In genomic region chr18:54672109-54672508, GRCh38 we compare ENCODE assay signal across 20 cellular contexts.
DNase-seq lines count a peak whose midpoint lies in the region; ATAC-seq, FAIRE-seq and TF ChIP-seq lines count a peak whose summit lies in the region.
"Had no signal": no experiment of that assay in that cellular context is flagged by ENCODE, and none has a peak within 500 bp of the region (broad histone marks: within the 10 kb centered on the region; RNA-seq: fewer than 3 reads in every experiment).

No MANE protein-coding gene starts in this region.

- DNase-seq in DND-41 (no peak), PC-3 (no peak), hepatocyte (ENCODE audit: low spot score) (no peak), mesothelial cell of epicardium (ENCODE audit: low spot score in 2 of 2, unreplicated experiment in 2 of 2) (no peak), urothelium cell line (ENCODE audit: low spot score) (no peak), OCI-M1 (lab: John Stamatoyannopoulos, UW) (no peak), mammary epithelial cell (no peak)
- no peak for DNase-seq in stimulated activated effector memory CD8-positive, alpha-beta T cell treated with anti-CD3 and anti-CD28 coated beads, Interleukin-12 subunit alpha, Interleukin-12 subunit beta, amount 100 ng/mL, for 72 hours (ENCODE audit: low spot score in 2 of 2)
- DNase-seq: 8988T; AML-193; CD4-positive, alpha-beta T cell; CD8-positive, alpha-beta T cell; DMS53; DMS79; GF-D8 had no signal

- H3K4me3 Mint-ChIP-seq in stimulated activated effector memory CD8-positive, alpha-beta T cell treated with anti-CD3 and anti-CD28 coated beads, Interleukin-12 subunit alpha, Interleukin-12 subunit beta, amount 100 ng/mL, for 72 hours, result no peak overlapping the region
- H3K4me3 Mint-ChIP-seq in mesothelial cell of epicardium, result no peak overlapping the region
- H3K4me3 Mint-ChIP-seq: B cell; CD4-positive, alpha-beta T cell; CD8-positive, alpha-beta T cell had no signal

- dilution Hi-C loops in mammary epithelial cell (cut with HindIII; ENCODE audit: low sequenced_read_pairs), result no loop called here

- TF ChIP-seq CTCF in DND-41 (IDR thresholded peaks at IDR 0.05; ENCODE audit: borderline replicate concordance, extremely low read depth, low read length, poor library complexity, severe bottlenecking) (peak; percentile 2), PC-3 (conservative IDR thresholded peaks at IDR 0.05; ENCODE audit: low read depth, low read length) (no peak), hepatocyte (IDR thresholded peaks at IDR 0.05; ENCODE audit: poor library complexity) (no peak), mesothelial cell of epicardium (IDR thresholded peaks at IDR 0.05; ENCODE audit: unreplicated experiment) (no peak), mammary epithelial cell (conservative IDR thresholded peaks at IDR 0.05 in 1 of 2, IDR thresholded peaks at IDR 0.05 in 1 of 2; ENCODE audit: extremely low read depth in 1 of 2, insufficient read depth in 1 of 2, low read depth in 1 of 2, low read length in 2 of 2) (no peak)

- H3K9me3 ChIP-seq in DND-41 (ENCODE audit: insufficient read depth, low read length, severe bottlenecking) (no peaks in the 10 kb centered on the region), PC-3 (ENCODE audit: low read length) (no peaks in the 10 kb centered on the region), hepatocyte (ENCODE audit: low read depth) (no peaks in the 10 kb centered on the region), mammary epithelial cell (replicated peaks; ENCODE audit: insufficient read depth, low read length) (no peaks in the 10 kb centered on the region)
- H3K9me3 ChIP-seq: Caco-2 had no signal

- H3K4me2 ChIP-seq in DND-41 (ENCODE audit: insufficient read depth, low read length) (no peak overlapping the region), PC-3 (ENCODE audit: low read length) (peak overlapping the region; percentile 64), hepatocyte (no peak overlapping the region), mammary epithelial cell (ENCODE audit: insufficient read depth, low read depth, low read length) (no peak overlapping the region)
- H3K4me2 ChIP-seq: BLaER1 treated with 17β-estradiol and CSF1 and Interleukin-3, amounts not matched to agents 10 nM and 100 nM had no signal

- in situ Hi-C loops in mammary epithelial cell (cut with MboI; ENCODE audit: low sequenced_read_pairs in 2 of 2), result loop anchor here in 1 of 2 donors (25.0 kb wide), 1 partner anchor 110 kb away; no protein-coding TSS in a partner anchor

- H3K4me1 ChIP-seq in DND-41 (ENCODE audit: insufficient read depth, low read length) (no peaks in the 10 kb centered on the region), PC-3 (ENCODE audit: insufficient read depth, low read length) (peaks cover 20% of the 10 kb centered on the region), hepatocyte (ENCODE audit: insufficient read depth) (no peaks in the 10 kb centered on the region), mammary epithelial cell (ENCODE audit: insufficient read depth, low read length) (no peaks in the 10 kb centered on the region)
- H3K4me1 ChIP-seq: BLaER1 treated with 17β-estradiol and CSF1 and Interleukin-3, amounts not matched to agents 10 nM and 100 nM had no signal

- 96% methylated on average over 6 of the region's 6 CpGs for WGBS in hepatocyte (ENCODE audit: low lambda C conversion rate, missing lambda C conversion rate)
- 70% methylated on average over 6 of the region's 6 CpGs for WGBS in mammary epithelial cell (ENCODE audit: low coverage, missing lambda C conversion rate)

- H3K9me2 ChIP-seq in PC-3 (replicated peaks; ENCODE audit: low read length) (no peaks in the 10 kb centered on the region), hepatocyte (replicated peaks; ENCODE audit: insufficient read depth) (no peaks in the 10 kb centered on the region)

- ATAC-seq in DND-41 (ENCODE audit: insufficient read depth, low read depth) (no peak), PC-3 (no peak)
- ATAC-seq in stimulated activated effector memory CD8-positive, alpha-beta T cell treated with anti-CD3 and anti-CD28 coated beads, Interleukin-12 subunit alpha, Interleukin-12 subunit beta, amount 100 ng/mL, for 72 hours, result peak; percentile 68
- ATAC-seq: CD8-positive, alpha-beta T cell had no signal

- H3K36me3 ChIP-seq in DND-41 (ENCODE audit: insufficient read depth, low read length) (no peaks in the 10 kb centered on the region), PC-3 (ENCODE audit: low read depth, low read length) (no peaks in the 10 kb centered on the region), hepatocyte (replicated peaks; ENCODE audit: insufficient read depth, low read depth) (no peaks in the 10 kb centered on the region), mammary epithelial cell (ENCODE audit: insufficient read depth, low read length) (no peaks in the 10 kb centered on the region)
- H3K36me3 ChIP-seq: BLaER1 treated with 17β-estradiol and CSF1 and Interleukin-3, amounts not matched to agents 10 nM and 100 nM had no signal

- H3F3A ChIP-seq in PC-3 (ENCODE audit: low read length, unreplicated experiment), result no peaks in the 10 kb centered on the region

- H3K27me3 ChIP-seq in DND-41 (ENCODE audit: insufficient read depth, low read length, poor library complexity) (no peaks in the 10 kb centered on the region), PC-3 (ENCODE audit: low read length) (no peaks in the 10 kb centered on the region), hepatocyte (no peaks in the 10 kb centered on the region), mammary epithelial cell (ENCODE audit: insufficient read depth, low read length) (no peaks in the 10 kb centered on the region)
- H3K27me3 ChIP-seq: BLaER1 treated with 17β-estradiol and CSF1 and Interleukin-3, amounts not matched to agents 10 nM and 100 nM had no signal

- H3K9ac ChIP-seq in DND-41 (ENCODE audit: low read depth, low read length), result no peak overlapping the region
- peak overlapping the region; percentile 14 for H3K9ac ChIP-seq in PC-3 (ENCODE audit: low read length)
- no peak overlapping the region for H3K9ac ChIP-seq in mammary epithelial cell (ENCODE audit: insufficient read depth, low read length)
- H3K9ac ChIP-seq: BLaER1 treated with 17β-estradiol and CSF1 and Interleukin-3, amounts not matched to agents 10 nM and 100 nM had no signal

- no peaks in the 10 kb centered on the region for H3K27me3 Mint-ChIP-seq in mesothelial cell of epicardium (ENCODE audit: low read depth)

- no peaks in the 10 kb centered on the region for H3K36me3 Mint-ChIP-seq in stimulated activated effector memory CD8-positive, alpha-beta T cell treated with anti-CD3 and anti-CD28 coated beads, Interleukin-12 subunit alpha, Interleukin-12 subunit beta, amount 100 ng/mL, for 72 hours
- peaks cover 4% of the 10 kb centered on the region for H3K36me3 Mint-ChIP-seq in mesothelial cell of epicardium
- H3K36me3 Mint-ChIP-seq: CD8-positive, alpha-beta T cell had no signal

- no peak overlapping the region for H3K27ac Mint-ChIP-seq in stimulated activated effector memory CD8-positive, alpha-beta T cell treated with anti-CD3 and anti-CD28 coated beads, Interleukin-12 subunit alpha, Interleukin-12 subunit beta, amount 100 ng/mL, for 72 hours
- H3K27ac Mint-ChIP-seq in mesothelial cell of epicardium, result no peak overlapping the region
- H3K27ac Mint-ChIP-seq: B cell; CD4-positive, alpha-beta T cell; CD8-positive, alpha-beta T cell had no signal

- H2AFZ ChIP-seq in DND-41 (ENCODE audit: low read depth, low read length), result no peak overlapping the region
- H2AFZ ChIP-seq in PC-3 (ENCODE audit: low read length), result no peak overlapping the region
- no peak overlapping the region for H2AFZ ChIP-seq in hepatocyte
- H2AFZ ChIP-seq in mammary epithelial cell (ENCODE audit: low read depth, low read length), result no peak overlapping the region

- FAIRE-seq in urothelium cell line (lab: Jason Lieb, UNC), result no peak
- FAIRE-seq: GM12891 had no signal

- H3K79me2 ChIP-seq in DND-41 (ENCODE audit: insufficient read depth, low read length), result no peaks in the 10 kb centered on the region
- H3K79me2 ChIP-seq in PC-3 (ENCODE audit: low read length), result no peaks in the 10 kb centered on the region
- H3K79me2 ChIP-seq in hepatocyte, result no peaks in the 10 kb centered on the region
- H3K79me2 ChIP-seq in mammary epithelial cell (ENCODE audit: insufficient read depth, low read length), result no peaks in the 10 kb centered on the region

- BruUV-seq in PC-3 (replicated peaks; lab: Mats Ljungman, UMichigan), result no TSS peak
- BruUV-seq in mammary epithelial cell (replicated peaks; lab: Mats Ljungman, UMichigan), result no TSS peak

- no peak overlapping the region for H3K27ac ChIP-seq in DND-41 (ENCODE audit: low read length)
- H3K27ac ChIP-seq in PC-3 (ENCODE audit: low read length), result peak overlapping the region; percentile 82
- H3K27ac ChIP-seq in hepatocyte, result peak overlapping the region; percentile 71
- no peak overlapping the region for H3K27ac ChIP-seq in mammary epithelial cell (ENCODE audit: insufficient read depth, low read depth, low read length)
- H3K27ac ChIP-seq: BLaER1 treated with 17β-estradiol and CSF1 and Interleukin-3, amounts not matched to agents 10 nM and 100 nM; C4-2B had no signal

- POLR2A ChIA-PET in PC-3 (lab: Charles Lee; ENCODE audit: unreplicated experiment), result no interaction called here

- H3K9me3 Mint-ChIP-seq in stimulated activated effector memory CD8-positive, alpha-beta T cell treated with anti-CD3 and anti-CD28 coated beads, Interleukin-12 subunit alpha, Interleukin-12 subunit beta, amount 100 ng/mL, for 72 hours, result no peaks in the 10 kb centered on the region
- H3K9me3 Mint-ChIP-seq in mesothelial cell of epicardium, result peaks cover 14% of the 10 kb centered on the region
- H3K9me3 Mint-ChIP-seq: CD4-positive, alpha-beta T cell; CD8-positive, alpha-beta T cell had no signal

- H3K4me1 Mint-ChIP-seq in stimulated activated effector memory CD8-positive, alpha-beta T cell treated with anti-CD3 and anti-CD28 coated beads, Interleukin-12 subunit alpha, Interleukin-12 subunit beta, amount 100 ng/mL, for 72 hours, result no peaks in the 10 kb centered on the region
- H3K4me1 Mint-ChIP-seq in mesothelial cell of epicardium, result peaks cover 4% of the 10 kb centered on the region
- H3K4me1 Mint-ChIP-seq: B cell had no signal

- intact Hi-C loops in PC-3 (cut with micrococcal nuclease) (no loop called here), mammary epithelial cell (cut with micrococcal nuclease) (loop anchor here (1.0 kb wide), 1 partner anchor 16 kb away; no protein-coding TSS in a partner anchor)

- H3K4me3 ChIP-seq in DND-41 (ENCODE audit: low read depth in 1 of 2, low read length in 2 of 2) (no peak overlapping the region), PC-3 (ENCODE audit: low read length) (no peak overlapping the region), hepatocyte (no peak overlapping the region), mammary epithelial cell (replicated peaks in 1 of 3; ENCODE audit: insufficient read depth in 1 of 3, low read depth in 2 of 3, low read length in 3 of 3) (no peak overlapping the region)
- H3K4me3 ChIP-seq: BLaER1 treated with 17β-estradiol and CSF1 and Interleukin-3, amounts not matched to agents 10 nM and 100 nM had no signal

- CTCF ChIA-PET in PC-3 (lab: Charles Lee) (interaction anchor here (0.7 to 1.0 kb wide), 2 partner anchors 64 to 169 kb away, joined by 3 to 5 read pairs; no protein-coding TSS in a partner anchor), mammary epithelial cell (lab: Charles Lee; ENCODE audit: low non-redundant PET) (no interaction called here)

- no peaks in the 10 kb centered on the region for H4K20me1 ChIP-seq in DND-41 (ENCODE audit: insufficient read depth, low read length)
- H4K20me1 ChIP-seq in PC-3 (ENCODE audit: low read length), result no peaks in the 10 kb centered on the region
- H4K20me1 ChIP-seq in hepatocyte (ENCODE audit: insufficient read depth, poor library complexity, severe bottlenecking), result no peaks in the 10 kb centered on the region
- no peaks in the 10 kb centered on the region for H4K20me1 ChIP-seq in mammary epithelial cell (ENCODE audit: insufficient read depth, low read length)
- H4K20me1 ChIP-seq: BLaER1 treated with 17β-estradiol and CSF1 and Interleukin-3, amounts not matched to agents 10 nM and 100 nM had no signal

Comparison
In these comparisons a context has a peak if more than half of its experiments do, and no peak if none do; other contexts are left out.
1. H3K27ac ChIP-seq: peak in PC-3 (single experiment) and hepatocyte (single experiment); none in DND-41 (single experiment) and mammary epithelial cell (single experiment).